8 cellular contexts compared by ENCODE assay signal in the genomic region with DNA sequence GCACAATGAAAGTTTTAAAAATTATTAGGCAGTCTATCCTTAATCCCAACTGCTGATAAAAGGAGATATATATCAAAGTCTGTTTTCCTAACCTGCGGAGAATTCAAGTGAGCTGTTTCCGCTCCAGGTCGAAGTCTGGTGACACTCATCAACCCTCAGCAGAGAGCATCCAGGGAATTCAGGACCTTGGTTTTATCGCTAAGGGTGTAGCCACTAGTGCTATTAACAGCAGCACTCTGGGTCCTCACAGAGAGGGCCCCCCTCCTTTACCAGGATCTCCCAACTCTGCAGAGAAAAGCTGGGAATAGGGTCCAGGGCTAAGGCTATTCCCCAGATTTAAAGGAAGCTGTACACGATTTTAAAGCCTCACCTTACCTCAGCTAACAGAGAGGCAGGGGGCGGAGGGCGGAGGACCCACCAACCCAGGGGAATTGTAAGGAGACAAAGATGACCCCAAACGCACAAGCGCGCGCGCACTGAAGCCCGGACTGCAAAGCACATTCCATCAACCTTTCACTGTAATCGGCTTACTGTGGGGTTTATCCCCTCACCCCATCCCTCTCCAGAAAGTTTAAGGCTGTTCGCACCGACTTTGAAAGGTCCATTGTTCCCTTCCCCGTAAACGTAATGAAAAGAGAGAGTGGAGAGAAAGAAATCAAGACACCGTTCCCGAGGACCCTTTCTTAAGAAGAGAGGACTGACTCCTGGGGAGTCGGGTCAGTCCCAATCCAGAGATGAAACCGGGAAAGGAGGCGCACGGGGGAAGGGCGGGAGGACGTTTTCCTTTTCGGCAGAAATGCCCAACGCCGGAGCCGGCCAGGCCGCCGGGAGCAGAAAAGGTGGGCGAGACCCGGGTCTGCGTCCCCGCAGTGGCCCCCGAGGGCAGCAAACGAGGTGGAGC. TPM values are rescaled to one million over a fixed set of nuclear protein-coding genes. Genes with fewer than 3 reads are reported as not detected.
A peak's percentile ranks its signal among the peaks of the same experiment; 100 is the strongest.
DNase-seq lines count a peak whose midpoint lies in the region; ATAC-seq and TF ChIP-seq lines count a peak whose summit lies in the region.

No MANE protein-coding gene starts in this region.

- H3K4me1 ChIP-seq in IMR-90 (ENCODE audit: control insufficient read depth, insufficient read depth, low read length), result peaks cover 8% of the 10 kb centered on the region

- 0 out of 2 replicates have a peak, but pooled peaks cover 1% of the 10 kb centered on the region for H3K27me3 ChIP-seq in IMR-90 (ENCODE audit: control insufficient read depth, insufficient read depth, low read length)

- peak overlapping the region; percentile 87 for H3K4me2 ChIP-seq in IMR-90 (ENCODE audit: low read depth, low read length)

- peaks cover 5% of the 10 kb centered on the region for H3K9me1 ChIP-seq in IMR-90 (ENCODE audit: insufficient read depth, low read length)

- TF ChIP-seq RAD21 in IMR-90 (IDR thresholded peaks at IDR 0.05; ENCODE audit: low read length), result no peak

- POLR2A ChIA-PET in IMR-90 (lab: Charles Lee; ENCODE audit: unreplicated experiment), result interaction anchor here (0.5 kb wide), 1 partner anchor 82 kb away, joined by 6 read pairs; no protein-coding TSS in a partner anchor

- peak overlapping the region; percentile 79 for H3K14ac ChIP-seq in IMR-90 (replicated peaks; ENCODE audit: low read depth, low read length)

- no peaks in the 10 kb centered on the region for H3K27me3 Mint-ChIP-seq in activated naive CD8-positive, alpha-beta T cell

- peak overlapping the region; percentile 75 for H3K18ac ChIP-seq in IMR-90 (ENCODE audit: low read depth, low read length)

- H2AK5ac ChIP-seq in IMR-90 (ENCODE audit: low read depth, low read length), result 0 out of 2 replicates have a peak overlapping the region, but pooled peaks have one; percentile 28

- H4K5ac ChIP-seq in IMR-90 (ENCODE audit: low read depth, low read length), result peak overlapping the region; percentile 55; the same call in 1 of the 2 replicates

- H3K4me3 ChIP-seq in AG10803 (ENCODE audit: low read length) (peak overlapping the region; percentile 81), IMR-90 (ENCODE audit: insufficient read depth, low read depth, low read length) (peak overlapping the region; percentile 98)

- peaks cover 25% of the 10 kb centered on the region for H4K20me1 ChIP-seq in IMR-90 (ENCODE audit: insufficient read depth, low read length)

- H3K36me3 ChIP-seq in IMR-90 (ENCODE audit: control insufficient read depth, insufficient read depth, low read length), result no peaks in the 10 kb centered on the region

- peak overlapping the region; percentile 96 for H3K9ac ChIP-seq in IMR-90 (ENCODE audit: low read depth, low read length)

- peaks cover 0 to 29% of the 10 kb centered on the region in 2 experiments; a peak in 2 of 4 replicates for H3K79me1 ChIP-seq in IMR-90 (ENCODE audit: low read depth in 1 of 2, low read length in 2 of 2)

- in situ Hi-C loops in IMR-90 (cut with MboI; ENCODE audit: low sequenced_read_pairs), result loop anchor here (5.0 kb wide), 1 partner anchor 45 kb away; no protein-coding TSS in a partner anchor

- no peak for TF ChIP-seq POLR2A in IMR-90 (IDR thresholded peaks at IDR 0.05; ENCODE audit: low read depth, low read length)

- H4K8ac ChIP-seq in IMR-90 (ENCODE audit: low read depth in 2 of 2, low read length in 2 of 2), result peak overlapping the region in 1 of 2 experiments; percentile 34; a peak in 2 of 4 replicates

- no peak overlapping the region; the same call in 2 of the 3 replicates for H2BK15ac ChIP-seq in IMR-90 (ENCODE audit: low read depth, low read length)

- peak overlapping the region; percentile 73; the same call in 1 of the 2 replicates for H2BK120ac ChIP-seq in IMR-90 (ENCODE audit: low read depth, low read length)

- peak overlapping the region; percentile 70 for H3K4ac ChIP-seq in IMR-90 (ENCODE audit: low read depth, low read length)

- peak; percentile 13; the same call in 1 of the 2 replicates for ATAC-seq in IMR-90 (ENCODE audit: low read depth)
- ATAC-seq in left cardiac atrium, result peak in 1 of 2 donors; percentile 0
- ATAC-seq in sciatic nerve, result peak; percentile 8
- ATAC-seq in HG02571 (IDR thresholded peaks at IDR 0.05; ENCODE audit: unreplicated experiment), result no peak
- ATAC-seq in GM18520 (IDR thresholded peaks at IDR 0.05; ENCODE audit: unreplicated experiment), result no peak

- peaks cover 47% of the 10 kb centered on the region for H3K4me1 Mint-ChIP-seq in activated naive CD8-positive, alpha-beta T cell (ENCODE audit: low read depth)

- H4K91ac ChIP-seq in IMR-90 (ENCODE audit: insufficient read depth, low read depth, low read length), result peak overlapping the region; percentile 76

- no peaks in the 10 kb centered on the region for H3K9me3 Mint-ChIP-seq in activated naive CD8-positive, alpha-beta T cell (ENCODE audit: low read depth)

- peak overlapping the region; percentile 97 for H3K4me3 Mint-ChIP-seq in activated naive CD8-positive, alpha-beta T cell

- H3K27ac Mint-ChIP-seq in activated naive CD8-positive, alpha-beta T cell, result peak overlapping the region; percentile 98

- TF ChIP-seq CTCF in AG10803 (conservative IDR thresholded peaks at IDR 0.05; ENCODE audit: low read length) (no peak), IMR-90 (conservative IDR thresholded peaks at IDR 0.05; ENCODE audit: low read depth, low read length) (no peak)

- dilution Hi-C loops in IMR-90 (cut with HindIII; ENCODE audit: low sequenced_read_pairs, unreplicated experiment), result no loop called here

- H2BK20ac ChIP-seq in IMR-90 (ENCODE audit: low read depth, low read length), result peak overlapping the region; percentile 22; the same call in 1 of the 2 replicates

- CTCF ChIA-PET in IMR-90 (lab: Yijun Ruan, JAX), result interaction anchor here (1.0 to 1.3 kb wide), 4 partner anchors 10 to 153 kb away, joined by 3 to 4 read pairs (median 4); no protein-coding TSS in a partner anchor

- peak overlapping the region; percentile 98 for H3K23ac ChIP-seq in IMR-90 (ENCODE audit: low read depth, low read length)

- peak overlapping the region; percentile 95 for H2AFZ ChIP-seq in IMR-90 (replicated peaks; ENCODE audit: low read length, poor library complexity)

- DNase-seq in AG10803 (ENCODE audit: low read depth), result no peak
- peak; percentile 26 for DNase-seq in IMR-90
- DNase-seq in left cardiac atrium, result peak; percentile 33
- DNase-seq in sciatic nerve (ENCODE audit: low spot score), result peak; percentile 67
- DNase-seq in iPS-NIHi7 (ENCODE audit: extremely low spot score), result no peak

- peak overlapping the region; percentile 53 for H2AK9ac ChIP-seq in IMR-90 (replicated peaks; ENCODE audit: low read depth, low read length, poor library complexity)

- intact Hi-C loops in IMR-90 (cut with micrococcal nuclease), result loop anchor here (1.0 to 10.0 kb wide), 3 partner anchors 87 to 813 kb away; no protein-coding TSS in a partner anchor
- intact Hi-C loops in left cardiac atrium (cut with DNase I), result loop anchor here in 1 of 2 donors (5.0 kb wide), 1 partner anchor 160 kb away; no protein-coding TSS in a partner anchor
- intact Hi-C loops in sciatic nerve (cut with DNase I), result no loop called here

- WGBS in IMR-90 (ENCODE audit: extremely low coverage in 2 of 2, insufficient read length in 1 of 2), 2 experiments, result 2% methylated on average over 6 of the region's 38 CpGs; no CpG with 5 or more reads in 1 of the 2 experiments

- peak overlapping the region; percentile 95 for H3K27ac ChIP-seq in IMR-90 (ENCODE audit: insufficient read depth, low read length)

- H3K36me3 Mint-ChIP-seq in activated naive CD8-positive, alpha-beta T cell, result no peaks in the 10 kb centered on the region

- BruUV-seq in IMR-90 (replicated peaks; lab: Mats Ljungman, UMichigan), result TSS peak; percentile 50

- H2BK5ac ChIP-seq in IMR-90 (ENCODE audit: low read depth, low read length, poor library complexity, severe bottlenecking), result peak overlapping the region; percentile 93

- no peaks in the 10 kb centered on the region for H3K9me3 ChIP-seq in IMR-90 (ENCODE audit: control insufficient read depth, insufficient read depth, low read length)

- peak overlapping the region; percentile 93; the same call in 1 of the 2 replicates for H3K56ac ChIP-seq in IMR-90 (ENCODE audit: extremely low read depth, insufficient read depth, low read length)

TF ChIP-seq in IMR-90, 13 proteins besides CTCF, POLR2A, EP300 and RAD21:
- no peak for TF ChIP-seq RFX5 (IDR thresholded peaks at IDR 0.05; ENCODE audit: low read depth, low read length)

RNA-seq across cellular contexts. Expression of a gene that starts 0.6 kb away (rescaled TPM):
- total RNA-seq in IMR-90 (2012; rRNA removed) (58.6 and 65.2 TPM in 2 replicates), left cardiac atrium (10 to 100 TPM; 12.0 to 31.9 TPM), sciatic nerve (111 TPM)
- 67.4 and 71.2 TPM in 2 replicates for polyA plus RNA-seq in IMR-90 (2012; rRNA removed)
- polyA plus RNA-seq in IMR-90 (2012; cell fraction: cytosol; rRNA removed), result 38.0 and 40.7 TPM in 2 replicates
- 28.2 and 53.3 TPM in 2 replicates for polyA plus RNA-seq in IMR-90 (2012; cell fraction: nucleus; rRNA removed; ENCODE audit: low replicate concordance)

Comparison
In these comparisons a context has a peak if more than half of its experiments do, and no peak if none do; other contexts are left out.
1. DNase-seq: peak in IMR-90 (single experiment), left cardiac atrium (single experiment) and sciatic nerve (single experiment); none in AG10803 (single experiment) and iPS-NIHi7 (single experiment).
2. ATAC-seq: peak in IMR-90 (single experiment) and sciatic nerve (single experiment); none in HG02571 (single experiment) and GM18520 (single experiment).